ENCODE assay signal across 17 cellular contexts in the genomic region with DNA sequence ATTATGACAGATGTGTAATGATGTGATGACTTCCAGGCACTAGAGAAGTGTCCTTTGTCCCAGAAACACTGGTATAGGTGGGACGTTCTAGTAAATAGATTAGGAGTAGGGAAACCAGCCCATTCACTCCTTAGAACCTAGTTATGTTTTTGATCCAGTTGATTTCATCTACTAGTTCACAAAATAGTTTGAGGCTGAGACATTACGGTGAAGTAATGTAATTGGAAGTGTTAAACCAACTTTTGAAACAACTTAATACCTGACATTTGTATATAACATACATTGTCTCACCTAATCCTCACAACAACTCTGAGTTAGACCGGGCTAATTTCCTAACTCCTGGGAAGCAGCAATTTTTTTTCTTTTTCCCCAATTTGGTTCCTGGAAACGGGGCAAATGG. TPM values are rescaled to one million over a fixed set of nuclear protein-coding genes. Genes with fewer than 3 reads are reported as not detected.
DNase-seq lines count a peak whose midpoint lies in the region; ATAC-seq, FAIRE-seq and TF ChIP-seq lines count a peak whose summit lies in the region.
"Had no signal": no experiment of that assay in that cellular context is flagged by ENCODE, and none has a peak within 500 bp of the region (broad histone marks: within the 10 kb centered on the region; RNA-seq: fewer than 3 reads in every experiment).

No MANE protein-coding gene starts in this region.

- DNase-seq in GM19239 (ENCODE audit: insufficient read length, low spot score), result no peak
- no peak for DNase-seq in GM12878 (ENCODE audit: low read depth, low spot score)
- no peak for DNase-seq in kidney
- DNase-seq in gastrocnemius medialis, result no peak
- no peak for DNase-seq in GM10248 (ENCODE audit: extremely low spot score)
- no peak for DNase-seq in DMS79 (lab: John Stamatoyannopoulos, UW)
- DNase-seq in iPS-NIHi7 (ENCODE audit: extremely low spot score), result no peak
- DNase-seq: activated CD8-positive, alpha-beta memory T cell treated with anti-CD3 and anti-CD28 coated beads, Interleukin-2, amount 10 ng/mL, durations not matched to agents 7 days and 5 days; activated naive CD4-positive, alpha-beta T cell treated with Interleukin-2 at 50 U/mL for 16 hours; NCI-H2171 treated with DMSO at 0.1 percent for 48 hours; ovary; stimulated activated CD4-positive, alpha-beta T cell treated with anti-CD3 and anti-CD28 coated beads, Interleukin-15, amount 100 ng/mL, for 24 hours; testis had no signal

- H3K4me1 ChIP-seq in GM12878 (ENCODE audit: control insufficient read depth, insufficient read depth, low read length) (peaks cover 48% of the 10 kb centered on the region), kidney (ENCODE audit: control insufficient read depth in 1 of 2, insufficient read depth in 1 of 2, low read depth in 1 of 2, low read length in 2 of 2) (peaks cover 42 to 49% of the 10 kb centered on the region in 2 donors), gastrocnemius medialis (peaks cover 51 to 60% of the 10 kb centered on the region in 2 donors)

- H3K36me3 ChIP-seq in GM12878 (ENCODE audit: control insufficient read depth in 2 of 2, insufficient read depth in 2 of 2, low read length in 1 of 2) (peaks cover 2 to 4% of the 10 kb centered on the region in 2 experiments; a peak in 2 of 4 replicates), kidney (ENCODE audit: control insufficient read depth in 1 of 2, insufficient read depth in 2 of 2, low read length in 2 of 2) (peaks cover 7 to 11% of the 10 kb centered on the region in 2 donors), gastrocnemius medialis (peaks cover 0 to 10% of the 10 kb centered on the region in 2 donors)
- H3K36me3 ChIP-seq: ovary had no signal

- in situ Hi-C loops in GM12878 (cut with MboI), result no loop called here
- in situ Hi-C loops in gastrocnemius medialis (cut with MboI; ENCODE audit: low sequenced_read_pairs in 4 of 4), result no loop called here

- H3K27me3 ChIP-seq in GM12878 (replicated peaks in 1 of 2; ENCODE audit: control insufficient read depth in 2 of 2, insufficient read depth in 2 of 2, low read length in 1 of 2) (no peaks in the 10 kb centered on the region), gastrocnemius medialis (no peaks in the 10 kb centered on the region)
- H3K27me3 ChIP-seq: ovary, testis had no signal

- WGBS in GM12878 (ENCODE audit: insufficient coverage, insufficient replicate concordance, low lambda C conversion rate, missing lambda C conversion rate), result 100% methylated on average over 4 of the region's 4 CpGs

- no peak for TF ChIP-seq CTCF in GM12878 (IDR thresholded peaks at IDR 0.05 in 2 of 3, conservative IDR thresholded peaks at IDR 0.05 in 1 of 3; ENCODE audit: control insufficient read depth in 2 of 3, extremely low read depth in 1 of 3, insufficient read depth in 1 of 3, low read depth in 3 of 3, low read length in 3 of 3)
- no peak for TF ChIP-seq CTCF in kidney (IDR thresholded peaks at IDR 0.05; ENCODE audit: borderline replicate concordance, extremely low read depth, insufficient read depth)
- no peak for TF ChIP-seq CTCF in gastrocnemius medialis (IDR thresholded peaks at IDR 0.05 in 4 of 5, conservative IDR thresholded peaks at IDR 0.05 in 1 of 5)
- TF ChIP-seq CTCF in GM10248 (IDR thresholded peaks at IDR 0.05; ENCODE audit: control extremely low read depth, extremely low read depth, low read depth, missing control alignments), result no peak

- TF ChIP-seq RAD21 in GM12878 (IDR thresholded peaks at IDR 0.05; ENCODE audit: insufficient read depth, low read depth, low read length), result no peak

- CTCF ChIA-PET in GM12878 (lab: Yijun Ruan, JAX), result interaction anchor here (0.6 to 6.3 kb wide), 4 partner anchors 8 to 23 kb away, joined by 3 to 62 read pairs (median 18); a partner anchor contains a TSS
- CTCF ChIA-PET in GM10248 (lab: Yijun Ruan, JAX), result interaction anchor here (2.5 to 7.0 kb wide), 2 partner anchors 8 to 13 kb away, joined by 6 to 57 read pairs; no protein-coding TSS in a partner anchor

- RAD21 ChIA-PET in GM12878 (lab: Charles Lee; ENCODE audit: unreplicated experiment), result interaction anchor here (1.0 to 6.2 kb wide), 4 partner anchors 9 to 25 kb away, joined by 3 to 73 read pairs (median 4); a partner anchor contains a TSS

- BruUV-seq in GM12878 (replicated peaks; lab: Mats Ljungman, UMichigan), result no TSS peak

- no peaks in the 10 kb centered on the region for H4K20me1 ChIP-seq in GM12878 (ENCODE audit: control insufficient read depth, insufficient read depth)

- ATAC-seq in GM12878 (no peak), gastrocnemius medialis (no peak), GM18502 (IDR thresholded peaks at IDR 0.05; ENCODE audit: poor library complexity, unreplicated experiment) (no peak)
- ATAC-seq: activated CD8-positive, alpha-beta memory T cell treated with anti-CD3 and anti-CD28 coated beads, Interleukin-2, amount 10 ng/mL, durations not matched to agents 7 days and 5 days had no signal

- peak overlapping the region; percentile 5; the same call in 1 of the 2 replicates for H3K27ac ChIP-seq in GM12878 (ENCODE audit: control insufficient read depth, insufficient read depth)
- H3K27ac ChIP-seq in kidney (ENCODE audit: low read depth in 2 of 2, low read length in 2 of 2), result peak overlapping the region; percentile 35 to 74
- peak overlapping the region in 3 of 4 donors; percentile 1 to 48 (median 42) for H3K27ac ChIP-seq in gastrocnemius medialis
- H3K27ac ChIP-seq: ovary, testis had no signal

- intact Hi-C loops in GM12878 (cut with micrococcal nuclease; ENCODE audit: unreplicated experiment), result loop anchor here (10.0 kb wide), 1 partner anchor 222 kb away; a partner anchor contains a TSS
- intact Hi-C loops in kidney (cut with DNase I), result no loop called here
- intact Hi-C loops in gastrocnemius medialis (cut with DNase I; ENCODE audit: low total_unique reads), result no loop called here

- no peak for TF ChIP-seq POLR2A in GM12878 (IDR thresholded peaks at IDR 0.05; ENCODE audit: low read depth, low read length)
- TF ChIP-seq POLR2A in gastrocnemius medialis (IDR thresholded peaks at IDR 0.05), result no peak

- no peak overlapping the region for H2AFZ ChIP-seq in GM12878 (ENCODE audit: control insufficient read depth, low read depth, low read length)

- SMC1A ChIA-PET in GM12878 (lab: Charles Lee; ENCODE audit: uncharacterized antibody, unreplicated experiment), result interaction anchor here (1.3 to 13.0 kb wide), 2 partner anchors 25 to 45 kb away, joined by 4 to 197 read pairs; a partner anchor contains a TSS

- H3K9me3 ChIP-seq in GM12878 (replicated peaks; ENCODE audit: control insufficient read depth, insufficient read depth, low read length) (no peaks in the 10 kb centered on the region), kidney (ENCODE audit: control insufficient read depth in 1 of 2, low read length in 2 of 2) (no peaks in the 10 kb centered on the region), gastrocnemius medialis (no peaks in the 10 kb centered on the region)
- H3K9me3 ChIP-seq: ovary, testis had no signal

- POLR2A ChIA-PET in GM12878 (lab: Charles Lee) (interaction anchor here (1.2 to 1.5 kb wide), 2 partner anchors 23 to 26 kb away, joined by 6 read pairs; a partner anchor contains a TSS), GM10248 (lab: Yijun Ruan, JAX) (no interaction called here)

- H3K4me2 ChIP-seq in GM12878 (ENCODE audit: control insufficient read depth, insufficient read depth), result no peak overlapping the region

- FAIRE-seq in GM19239 (lab: Jason Lieb, UNC), result peak; percentile 66
- no peak for FAIRE-seq in GM12878 (lab: Jason Lieb, UNC)
- no peak for FAIRE-seq in kidney (lab: Jason Lieb, UNC)

- H3K4me3 ChIP-seq in GM12878 (no peak overlapping the region), kidney (ENCODE audit: low read length in 2 of 2) (peak overlapping the region in 1 of 2 donors; percentile 21), gastrocnemius medialis (no peak overlapping the region)
- H3K4me3 ChIP-seq: ovary, testis had no signal

- TF ChIP-seq EP300 in GM12878 (IDR thresholded peaks at IDR 0.05; ENCODE audit: borderline replicate concordance in 1 of 2, control insufficient read depth in 1 of 2, low read depth in 2 of 2, low read length in 2 of 2), result no peak

- H3K79me2 ChIP-seq in GM12878 (ENCODE audit: control insufficient read depth, insufficient read depth, low read length), result peaks cover 85% of the 10 kb centered on the region

- H3K9ac ChIP-seq in GM12878 (ENCODE audit: control insufficient read depth, insufficient read depth, low read length) (no peak overlapping the region), kidney (ENCODE audit: low read length in 2 of 2) (no peak overlapping the region)

RNA-seq across cellular contexts. Expression of a gene that starts 25.6 kb away (rescaled TPM):
- total RNA-seq in GM12878 (2013; cell fraction: nucleolus; rRNA removed), result 258 and 263 TPM in 2 replicates
- total RNA-seq in GM12878 (2014; rRNA removed) (30.2 and 32.1 TPM in 2 replicates), GM12878 (2014; rRNA removed; fragmentation: Illumina TruSeq; extraction: Trizol) (30.2 and 30.4 TPM in 2 replicates), GM12878 (2021) (43.5 and 44.2 TPM in 2 replicates), kidney (272 TPM), gastrocnemius medialis (10 to 100 TPM; 19.7 to 29.8 (median 24.5) TPM)
- 13.8 TPM for polyA plus RNA-seq in GM12878 (2011; ENCODE audit: low read depth)
- polyA plus RNA-seq in GM12878 (2011; rRNA removed) (70.0 and 72.9 TPM in 2 replicates), GM12878 (2014; fragmentation: Illumina TruSeq; extraction: Trizol) (35.4 and 43.1 TPM in 2 replicates), GM12878 (2014; fragmentation: Nextera tagmentation; extraction: Ambion mirVana) (1 to 10 TPM; 4.7 to 6.5 TPM), GM12878 (2014; rRNA removed) (25.8 and 27.7 TPM in 2 replicates), GM12878 (2016; fragmentation: Nextera tagmentation; extraction: Ambion mirVana) (10 to 100 TPM; 29.5 to 29.8 TPM), kidney (ENCODE audit: insufficient read depth, low read depth, low replicate concordance) (52.7 TPM)
- 46.2 and 50.4 TPM in 2 replicates for polyA plus RNA-seq in GM12878 (2011; cell fraction: cytosol; rRNA removed)
- 110 and 114 TPM in 2 replicates for polyA plus RNA-seq in GM12878 (2011; cell fraction: nucleus; rRNA removed)
- polyA plus RNA-seq in GM12878 (2012), result 19.6 and 26.5 TPM in 2 replicates
- 120 and 124 TPM in 2 replicates for polyA minus RNA-seq in GM12878 (2011; rRNA and poly(A)+ RNA removed)
- 55.7 and 58.4 TPM in 2 replicates for polyA minus RNA-seq in GM12878 (2011; cell fraction: cytosol; rRNA and poly(A)+ RNA removed)
- 50.4 and 61.5 TPM in 2 replicates for polyA minus RNA-seq in GM12878 (2011; cell fraction: nucleus; rRNA and poly(A)+ RNA removed)

RNA-seq across cellular contexts. Expression of a gene that starts 35.6 kb away (rescaled TPM):
- total RNA-seq in GM12878 (2013; cell fraction: nucleolus; rRNA removed), result not detected in 2 replicates
- total RNA-seq in GM12878 (2014; rRNA removed), result 0.05 TPM in 1 of 2 replicates, not detected in the other
- total RNA-seq in GM12878 (2014; rRNA removed; fragmentation: Illumina TruSeq; extraction: Trizol), result not detected in 2 replicates
- total RNA-seq in GM12878 (2021), result not detected in 2 replicates
- 0.16 TPM for polyA plus RNA-seq in GM12878 (2011; ENCODE audit: low read depth)
- not detected in 2 replicates for polyA plus RNA-seq in GM12878 (2011; rRNA removed)
- not detected in 2 replicates for polyA plus RNA-seq in GM12878 (2011; cell fraction: cytosol; rRNA removed)
- not detected in 2 replicates for polyA plus RNA-seq in GM12878 (2011; cell fraction: nucleus; rRNA removed)
- 0.21 and 0.26 TPM in 2 replicates for polyA plus RNA-seq in GM12878 (2012)
- polyA plus RNA-seq in GM12878 (2014; fragmentation: Illumina TruSeq; extraction: Trizol), result not detected in 2 replicates
- polyA plus RNA-seq in GM12878 (2014; fragmentation: Nextera tagmentation; extraction: Ambion mirVana), result under 1 TPM; 0.05 to 0.11 TPM
- not detected in 2 replicates for polyA plus RNA-seq in GM12878 (2014; rRNA removed)
- polyA plus RNA-seq in GM12878 (2016; fragmentation: Nextera tagmentation; extraction: Ambion mirVana), result under 1 TPM; 0.28 to 0.58 TPM
- not detected in 2 replicates for polyA minus RNA-seq in GM12878 (2011; rRNA and poly(A)+ RNA removed)
- polyA minus RNA-seq in GM12878 (2011; cell fraction: cytosol; rRNA and poly(A)+ RNA removed), result not detected in 2 replicates
- not detected in 2 replicates for polyA minus RNA-seq in GM12878 (2011; cell fraction: nucleus; rRNA and poly(A)+ RNA removed)
- not detected for total RNA-seq in kidney
- polyA plus RNA-seq in kidney (ENCODE audit: insufficient read depth, low read depth, low replicate concordance), result not detected
- total RNA-seq in gastrocnemius medialis, result not detected
- total RNA-seq: activated CD8-positive, alpha-beta memory T cell treated with anti-CD3 and anti-CD28 coated beads, Interleukin-2, amount 10 ng/mL, durations not matched to agents 7 days and 5 days; HT-29; lung microvascular endothelial cell; ovary; SK-MEL-5 had no signal

RNA-seq across cellular contexts. Expression of a gene that starts 45.9 kb away (rescaled TPM):
- 79.2 and 86.8 TPM in 2 replicates for total RNA-seq in GM12878 (2013; cell fraction: nucleolus; rRNA removed)
- total RNA-seq in GM12878 (2014; rRNA removed) (223 and 232 TPM in 2 replicates), GM12878 (2014; rRNA removed; fragmentation: Illumina TruSeq; extraction: Trizol) (74.4 and 86.2 TPM in 2 replicates), GM12878 (2021) (261 and 269 TPM in 2 replicates), kidney (115 TPM), gastrocnemius medialis (100 to 1,000 TPM in 3 of 4 donors, 10 to 100 TPM in 1; 94.7 to 145 (median 132) TPM)
- 158 TPM for polyA plus RNA-seq in GM12878 (2011; ENCODE audit: low read depth)
- polyA plus RNA-seq in GM12878 (2011; rRNA removed) (169 and 210 TPM in 2 replicates), GM12878 (2014; fragmentation: Illumina TruSeq; extraction: Trizol) (25.7 and 39.3 TPM in 2 replicates), GM12878 (2014; fragmentation: Nextera tagmentation; extraction: Ambion mirVana) (100 to 1,000 TPM in 1 of 2 experiments, 10 to 100 TPM in 1; 20.3 to 101 TPM), GM12878 (2014; rRNA removed) (277 and 283 TPM in 2 replicates), GM12878 (2016; fragmentation: Nextera tagmentation; extraction: Ambion mirVana) (100 to 1,000 TPM; 454 to 458 TPM), kidney (ENCODE audit: insufficient read depth, low read depth, low replicate concordance) (159 TPM)
- 235 and 244 TPM in 2 replicates for polyA plus RNA-seq in GM12878 (2011; cell fraction: cytosol; rRNA removed)
- 123 and 124 TPM in 2 replicates for polyA plus RNA-seq in GM12878 (2011; cell fraction: nucleus; rRNA removed)
- polyA plus RNA-seq in GM12878 (2012), result 179 and 212 TPM in 2 replicates
- polyA minus RNA-seq in GM12878 (2011; rRNA and poly(A)+ RNA removed), result 33.4 and 40.6 TPM in 2 replicates
- 27.4 and 31.6 TPM in 2 replicates for polyA minus RNA-seq in GM12878 (2011; cell fraction: cytosol; rRNA and poly(A)+ RNA removed)
- polyA minus RNA-seq in GM12878 (2011; cell fraction: nucleus; rRNA and poly(A)+ RNA removed), result 45.9 and 63.9 TPM in 2 replicates
